In genomic region chr22:38966942-38967341, GRCh38 we compare ENCODE assay signal across 1 cellular context.
TF ChIP-seq lines count a peak whose summit lies in the region.

No MANE protein-coding gene starts in this region.

TF ChIP-seq in H1, 55 proteins besides CTCF, POLR2A, EP300 and RAD21:
- TF ChIP-seq ATF3 (IDR thresholded peaks at IDR 0.05; ENCODE audit: insufficient read depth, low read depth, low read length) = no peak
- TF ChIP-seq YY1 (IDR thresholded peaks at IDR 0.05; ENCODE audit: low read depth, low read length) = no peak
- no peak for TF ChIP-seq CHD7 (IDR thresholded peaks at IDR 0.05; ENCODE audit: insufficient replicate concordance, low read length)
- TF ChIP-seq RFX5 (IDR thresholded peaks at IDR 0.05; ENCODE audit: borderline replicate concordance, low read depth, low read length) = no peak
